1 cellular context compared by ENCODE assay signal in genomic region chr4:7074423-7074822, GRCh38.
TF ChIP-seq lines count a peak whose summit lies in the region.

No MANE protein-coding gene starts in this region.

TF ChIP-seq in K562, 482 proteins besides CTCF, POLR2A, EP300 and RAD21:
- TF ChIP-seq CHAMP1 (IDR thresholded peaks at IDR 0.05): no peak
- no peak for TF ChIP-seq ETV6 (IDR thresholded peaks at IDR 0.05; ENCODE audit: borderline replicate concordance in 1 of 2, low read depth in 2 of 2, low read length in 1 of 2)
- TF ChIP-seq ETV6 (CRISPR knock-in tag; IDR thresholded peaks at IDR 0.05; ENCODE audit: borderline replicate concordance): no peak
- no peak for TF ChIP-seq SMAD1 (IDR thresholded peaks at IDR 0.05; ENCODE audit: low read depth, low read length, partially characterized antibody)
- TF ChIP-seq CGGBP1 (CRISPR knock-in tag; IDR thresholded peaks at IDR 0.05): no peak
- no peak for TF ChIP-seq KDM1A (IDR thresholded peaks at IDR 0.05)
- no peak for TF ChIP-seq DACH1 (IDR thresholded peaks at IDR 0.05; ENCODE audit: partially characterized antibody)
- no peak for TF ChIP-seq HCFC1 (IDR thresholded peaks at IDR 0.05; ENCODE audit: low read depth, low read length)
- TF ChIP-seq EP400 (IDR thresholded peaks at IDR 0.05): no peak
- TF ChIP-seq SP1 (CRISPR knock-in tag; IDR thresholded peaks at IDR 0.05): no peak
- no peak for TF ChIP-seq SAFB (IDR thresholded peaks at IDR 0.05; ENCODE audit: borderline replicate concordance, low read depth, low read length)
- TF ChIP-seq CBFA2T3 (IDR thresholded peaks at IDR 0.05): no peak
- TF ChIP-seq RBM22 (IDR thresholded peaks at IDR 0.05; ENCODE audit: low read depth, low read length, poor library complexity, severe bottlenecking): no peak
- no peak for TF ChIP-seq FOXP1 (CRISPR knock-in tag; IDR thresholded peaks at IDR 0.05)
- no peak for TF ChIP-seq ZNF41 (CRISPR knock-in tag; conservative IDR thresholded peaks at IDR 0.05)
- no peak for TF ChIP-seq PKNOX1 (IDR thresholded peaks at IDR 0.05)
- no peak for TF ChIP-seq ZBTB26 (CRISPR knock-in tag; IDR thresholded peaks at IDR 0.05)
TF ChIP-seq in K562: peak in this region for 0.
